10 cellular contexts compared by ENCODE assay signal in the genomic region with DNA sequence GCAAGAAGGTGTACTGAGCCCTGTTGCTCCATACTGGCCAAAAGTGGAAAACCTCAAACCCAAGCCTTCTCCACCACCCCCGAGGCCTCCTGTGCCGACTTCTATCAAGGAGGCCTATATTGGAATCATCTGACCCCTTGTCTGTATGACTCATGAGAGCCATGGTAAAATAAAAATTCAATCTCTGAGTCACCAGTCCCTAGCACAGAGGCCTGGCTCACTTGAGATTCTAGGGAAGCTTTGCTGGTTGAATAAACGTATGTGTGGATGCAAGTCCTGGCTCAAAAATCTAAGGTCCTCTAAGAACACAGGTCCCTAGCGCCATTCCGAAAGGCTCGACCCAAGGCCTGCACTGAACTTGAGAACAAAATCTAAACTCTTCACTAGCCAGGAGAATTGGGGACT. TPM values are rescaled to one million over a fixed set of nuclear protein-coding genes. Genes with fewer than 3 reads are reported as not detected.
A peak's percentile ranks its signal among the peaks of the same experiment; 100 is the strongest.
DNase-seq lines count a peak whose midpoint lies in the region; ATAC-seq and TF ChIP-seq lines count a peak whose summit lies in the region.
"Had no signal": no experiment of that assay in that cellular context is flagged by ENCODE, and none has a peak within 500 bp of the region (broad histone marks: within the 10 kb centered on the region; RNA-seq: fewer than 3 reads in every experiment).

No MANE protein-coding gene starts in this region.

- H3K4me1 ChIP-seq in HCT116 (ENCODE audit: control insufficient read depth in 1 of 2, insufficient read depth in 2 of 2, low read length in 2 of 2) (peaks cover 23 to 48% of the 10 kb centered on the region in 2 experiments), Caco-2 (no peaks in the 10 kb centered on the region)

- DNase-seq in HCT116 (ENCODE audit: low read depth, low spot score): peak; percentile 65
- no peak for DNase-seq in activated B cell treated with CpG ODN at 0.5 μM for 24 hours
- DNase-seq in fibroblast of villous mesenchyme (ENCODE audit: low read depth): peak; percentile 88
- DNase-seq in stimulated activated effector memory CD8-positive, alpha-beta T cell treated with anti-CD3 and anti-CD28 coated beads, Interleukin-12 subunit alpha, Interleukin-12 subunit beta, amount 100 ng/mL, for 72 hours (ENCODE audit: low spot score in 2 of 2): no peak
- DNase-seq in Caco-2: no peak
- no peak for DNase-seq in activated gamma-delta T cell (lab: John Stamatoyannopoulos, UW)
- DNase-seq: pancreas had no signal

- peak overlapping the region; percentile 55; the same call in 1 of the 2 replicates for H3K27ac ChIP-seq in HCT116 (ENCODE audit: low read depth, low read length)
- H3K27ac ChIP-seq: cardiac muscle cell had no signal

- H3K4me1 Mint-ChIP-seq in activated B cell treated with CpG ODN at 0.5 μM for 24 hours: peaks cover 65% of the 10 kb centered on the region
- H3K4me1 Mint-ChIP-seq in stimulated activated effector memory CD8-positive, alpha-beta T cell treated with anti-CD3 and anti-CD28 coated beads, Interleukin-12 subunit alpha, Interleukin-12 subunit beta, amount 100 ng/mL, for 72 hours: peaks cover 71% of the 10 kb centered on the region
- H3K4me1 Mint-ChIP-seq in Caco-2 (ENCODE audit: low read depth, unreplicated experiment): peaks cover 8% of the 10 kb centered on the region

- H3K27ac Mint-ChIP-seq in activated B cell treated with CpG ODN at 0.5 μM for 24 hours (peak overlapping the region; percentile 88), Caco-2 (ENCODE audit: unreplicated experiment) (no peak overlapping the region)
- H3K27ac Mint-ChIP-seq in stimulated activated effector memory CD8-positive, alpha-beta T cell treated with anti-CD3 and anti-CD28 coated beads, Interleukin-12 subunit alpha, Interleukin-12 subunit beta, amount 100 ng/mL, for 72 hours: peak overlapping the region; percentile 84

- RAD21 ChIA-PET in HCT116 (lab: Charles Lee; ENCODE audit: low non-redundant PET in 1 of 2, low total read pairs in 2 of 2, uncharacterized antibody in 2 of 2, unreplicated experiment in 2 of 2): no interaction called here

- no peaks in the 10 kb centered on the region; the same call in 1 of the 2 replicates for H3K79me2 ChIP-seq in HCT116 (ENCODE audit: insufficient read depth, low read length)

- TF ChIP-seq CTCF in HCT116 (IDR thresholded peaks at IDR 0.05 in 2 of 3, conservative IDR thresholded peaks at IDR 0.05 in 1 of 3; ENCODE audit: borderline replicate concordance in 1 of 3, insufficient read depth in 1 of 3, low read depth in 2 of 3, low read length in 2 of 3) (no peak), activated B cell treated with CpG ODN at 0.5 μM for 24 hours (IDR thresholded peaks at IDR 0.05) (no peak), fibroblast of villous mesenchyme (IDR thresholded peaks at IDR 0.05; ENCODE audit: insufficient read depth, low read depth, low read length) (no peak), Caco-2 (IDR thresholded peaks at IDR 0.05; ENCODE audit: insufficient read depth in 1 of 2, low read depth in 1 of 2, low read length in 1 of 2, severe bottlenecking in 1 of 2, unreplicated experiment in 1 of 2) (no peak)

- H3K4me3 ChIP-seq in HCT116 (replicated peaks in 1 of 2; ENCODE audit: low read depth in 1 of 2, low read length in 2 of 2) (peak overlapping the region in 1 of 2 experiments; percentile 34; a peak in 2 of 4 replicates), fibroblast of villous mesenchyme (ENCODE audit: low read depth, low read length) (no peak overlapping the region), Caco-2 (ENCODE audit: low read depth, low read length) (no peak overlapping the region)
- H3K4me3 ChIP-seq: cardiac muscle cell, pancreas had no signal

- no peak for TF ChIP-seq POLR2A in HCT116 (IDR thresholded peaks at IDR 0.05; ENCODE audit: borderline replicate concordance, extremely low read depth, insufficient read depth, insufficient read length)

- CTCF ChIA-PET in HCT116 (lab: Charles Lee) (interaction anchor here (0.7 to 2.8 kb wide), 2 partner anchors 9 to 19 kb away, joined by 3 to 10 read pairs; no protein-coding TSS in a partner anchor), activated B cell treated with CpG ODN at 0.5 μM for 24 hours (lab: Charles Lee) (interaction anchor here (1.6 kb wide), 2 partner anchors 21 to 115 kb away, joined by 3 to 7 read pairs; no protein-coding TSS in a partner anchor), Caco-2 (lab: Charles Lee) (no interaction called here)

- H2AFZ ChIP-seq in HCT116 (ENCODE audit: low read depth, low read length, poor library complexity, severe bottlenecking): no peak overlapping the region

- H3K9me3 ChIP-seq in HCT116 (ENCODE audit: control insufficient read depth in 1 of 2, insufficient read depth in 1 of 2, low read depth in 1 of 2, low read length in 2 of 2) (no peaks in the 10 kb centered on the region), Caco-2 (no peaks in the 10 kb centered on the region; the same call in 1 of the 2 replicates)
- H3K9me3 ChIP-seq: pancreas had no signal

- peak; percentile 99 for ATAC-seq in HCT116
- peak; percentile 40 for ATAC-seq in activated B cell treated with CpG ODN at 0.5 μM for 24 hours (ENCODE audit: low read depth)
- peak; percentile 83 for ATAC-seq in stimulated activated effector memory CD8-positive, alpha-beta T cell treated with anti-CD3 and anti-CD28 coated beads, Interleukin-12 subunit alpha, Interleukin-12 subunit beta, amount 100 ng/mL, for 72 hours
- no peak for ATAC-seq in HG03378 (IDR thresholded peaks at IDR 0.05; ENCODE audit: unreplicated experiment)
- no peak for ATAC-seq in HG02588 (IDR thresholded peaks at IDR 0.05; ENCODE audit: unreplicated experiment)

- no peaks in the 10 kb centered on the region for H3K27me3 ChIP-seq in HCT116 (ENCODE audit: insufficient read depth, low read length)
- H3K27me3 ChIP-seq in Caco-2 (replicated peaks; ENCODE audit: control insufficient read depth, insufficient read depth, low read length): no peaks in the 10 kb centered on the region
- H3K27me3 ChIP-seq: cardiac muscle cell, pancreas had no signal

- H3K4me2 ChIP-seq in HCT116 (ENCODE audit: low read length): peak overlapping the region; percentile 78

- no peaks in the 10 kb centered on the region for H3K27me3 Mint-ChIP-seq in activated B cell treated with CpG ODN at 0.5 μM for 24 hours
- H3K27me3 Mint-ChIP-seq in Caco-2 (ENCODE audit: insufficient read depth, unreplicated experiment): no peaks in the 10 kb centered on the region

- intact Hi-C loops in HCT116 (cut with micrococcal nuclease): no loop called here
- intact Hi-C loops in activated B cell treated with CpG ODN at 0.5 μM for 24 hours (cut with micrococcal nuclease): loop anchor here (5.0 kb wide), 1 partner anchor 64 kb away; no protein-coding TSS in a partner anchor
- intact Hi-C loops in Caco-2 (cut with micrococcal nuclease; ENCODE audit: unreplicated experiment): no loop called here

- H3K36me3 ChIP-seq in HCT116 (ENCODE audit: control insufficient read depth in 1 of 2, insufficient read depth in 2 of 2, low read length in 2 of 2) (peaks cover 0 to 4% of the 10 kb centered on the region in 2 experiments; a peak in 1 of 4 replicates), Caco-2 (ENCODE audit: control insufficient read depth, insufficient read depth, low read length) (no peaks in the 10 kb centered on the region; the same call in 1 of the 2 replicates)
- H3K36me3 ChIP-seq: cardiac muscle cell had no signal

- POLR2A ChIA-PET in HCT116 (lab: Charles Lee): interaction anchor here (1.0 kb wide), 1 partner anchor 15 kb away, joined by 3 read pairs; a partner anchor contains a TSS
- POLR2A ChIA-PET in activated B cell treated with CpG ODN at 0.5 μM for 24 hours (lab: Charles Lee): interaction anchor here (0.6 to 5.5 kb wide), 9 partner anchors 9 to 197 kb away, joined by 7 to 52 read pairs (median 14); a partner anchor contains a TSS
- POLR2A ChIA-PET in Caco-2 (lab: Charles Lee): no interaction called here

- TF ChIP-seq RAD21 in HCT116 (IDR thresholded peaks at IDR 0.05; ENCODE audit: low read depth): no peak

- H3K9me3 Mint-ChIP-seq in activated B cell treated with CpG ODN at 0.5 μM for 24 hours: no peaks in the 10 kb centered on the region
- H3K9me3 Mint-ChIP-seq in stimulated activated effector memory CD8-positive, alpha-beta T cell treated with anti-CD3 and anti-CD28 coated beads, Interleukin-12 subunit alpha, Interleukin-12 subunit beta, amount 100 ng/mL, for 72 hours: no peaks in the 10 kb centered on the region
- no peaks in the 10 kb centered on the region for H3K9me3 Mint-ChIP-seq in Caco-2 (ENCODE audit: unreplicated experiment)

- BruUV-seq in HCT116 (replicated peaks; lab: Mats Ljungman, UMichigan) (no TSS peak), Caco-2 (replicated peaks; lab: Mats Ljungman, UMichigan) (no TSS peak)

- H3K36me3 Mint-ChIP-seq in activated B cell treated with CpG ODN at 0.5 μM for 24 hours (ENCODE audit: low read depth): peaks cover 62% of the 10 kb centered on the region
- H3K36me3 Mint-ChIP-seq in stimulated activated effector memory CD8-positive, alpha-beta T cell treated with anti-CD3 and anti-CD28 coated beads, Interleukin-12 subunit alpha, Interleukin-12 subunit beta, amount 100 ng/mL, for 72 hours: peaks cover 39% of the 10 kb centered on the region
- peaks cover 10% of the 10 kb centered on the region for H3K36me3 Mint-ChIP-seq in Caco-2 (ENCODE audit: insufficient read depth, unreplicated experiment)

- H3K4me3 Mint-ChIP-seq in activated B cell treated with CpG ODN at 0.5 μM for 24 hours (peak overlapping the region; percentile 65), Caco-2 (ENCODE audit: unreplicated experiment) (no peak overlapping the region)
- peak overlapping the region; percentile 61 for H3K4me3 Mint-ChIP-seq in stimulated activated effector memory CD8-positive, alpha-beta T cell treated with anti-CD3 and anti-CD28 coated beads, Interleukin-12 subunit alpha, Interleukin-12 subunit beta, amount 100 ng/mL, for 72 hours

- no peaks in the 10 kb centered on the region for H4K20me1 ChIP-seq in HCT116 (ENCODE audit: insufficient read depth)

- H3K9me2 ChIP-seq in HCT116 (ENCODE audit: insufficient read depth): no peaks in the 10 kb centered on the region

- peak overlapping the region; percentile 28 for H3K9ac ChIP-seq in HCT116 (ENCODE audit: low read length)

TF ChIP-seq in HCT116, 20 proteins besides CTCF, POLR2A, EP300 and RAD21 (continues in another document):
- no peak for TF ChIP-seq POLR2AphosphoS5 (IDR thresholded peaks at IDR 0.05; ENCODE audit: low read depth, low read length)
- no peak for TF ChIP-seq YY1 (IDR thresholded peaks at IDR 0.05; ENCODE audit: extremely low read depth, insufficient replicate concordance, low read depth, low read length)
- no peak for TF ChIP-seq SRF (IDR thresholded peaks at IDR 0.05; ENCODE audit: low read depth)

RNA-seq across cellular contexts. Expression of a gene that starts 15.0 kb away (rescaled TPM):
- 85.6 TPM for total RNA-seq in HCT116 (2021; ENCODE audit: unreplicated experiment)
- 161 and 187 TPM in 2 replicates for polyA plus RNA-seq in HCT116 (2012)
- 61.0 and 68.3 TPM in 2 replicates for total RNA-seq in activated B cell treated with CpG ODN at 0.5 μM for 24 hours
- total RNA-seq in fibroblast of villous mesenchyme: 60.2 and 69.1 TPM in 2 replicates
- total RNA-seq in Caco-2 (2022): 33.4 and 37.0 TPM in 2 replicates

RNA-seq across cellular contexts. Expression of a gene that starts 50.2 kb away (rescaled TPM):
- total RNA-seq in HCT116 (2021; ENCODE audit: unreplicated experiment) (5.3 TPM), activated B cell treated with CpG ODN at 0.5 μM for 24 hours (13.4 and 17.9 TPM in 2 replicates), fibroblast of villous mesenchyme (3.2 and 3.9 TPM in 2 replicates), Caco-2 (2022) (7.0 and 11.1 TPM in 2 replicates)
- 1.4 and 2.1 TPM in 2 replicates for polyA plus RNA-seq in HCT116 (2012)

Comparison
In these comparisons a context has a peak if more than half of its experiments do, and no peak if none do; other contexts are left out.
1. ATAC-seq: peak in HCT116 (single experiment), activated B cell treated with CpG ODN at 0.5 μM for 24 hours (single experiment) and stimulated activated effector memory CD8-positive, alpha-beta T cell treated with anti-CD3 and anti-CD28 coated beads, Interleukin-12 subunit alpha, Interleukin-12 subunit beta, amount 100 ng/mL, for 72 hours (single experiment); none in HG03378 (single experiment) and HG02588 (single experiment).
2. DNase-seq: peak in HCT116 (single experiment) and fibroblast of villous mesenchyme (single experiment); none in activated B cell treated with CpG ODN at 0.5 μM for 24 hours (single experiment), stimulated activated effector memory CD8-positive, alpha-beta T cell treated with anti-CD3 and anti-CD28 coated beads, Interleukin-12 subunit alpha, Interleukin-12 subunit beta, amount 100 ng/mL, for 72 hours (0 of 2), Caco-2 (0 of 2) and activated gamma-delta T cell (single experiment).